In genomic region chr2:97658691-97659157, GRCh38 we compare ENCODE assay signal across 22 cellular contexts. TPM values are rescaled to one million over a fixed set of nuclear protein-coding genes. Genes with fewer than 3 reads are reported as not detected.
"Had no signal": no experiment of that assay in that cellular context is flagged by ENCODE, and none has a peak within 500 bp of the region (broad histone marks: within the 10 kb centered on the region; RNA-seq: fewer than 3 reads in every experiment).

No MANE protein-coding gene starts in this region.

- H3K9me3 Mint-ChIP-seq: activated B cell treated with CpG ODN at 0.5 μM for 24 hours; activated naive CD8-positive, alpha-beta T cell treated with anti-CD3 and anti-CD28 coated beads, Interleukin-2, amount 10 ng/mL, durations not matched to agents 7 days and 5 days; activated T-helper 2 cell treated with anti-CD3 and anti-CD28 coated beads, Interferon-gamma antibody, Interleukin-2, Interleukin-4, amounts not matched to agents 10 μg/mL and 5 μg/mL and 100 μg/mL, durations not matched to agents 14 hours and 24 hours and 36 hours; natural killer cell had no signal

- H3K36me3 Mint-ChIP-seq: natural killer cell had no signal

- ATAC-seq: gastrocnemius medialis, natural killer cell had no signal

- H3K4me3 Mint-ChIP-seq: activated B cell treated with CpG ODN at 0.5 μM for 24 hours; activated naive CD8-positive, alpha-beta T cell treated with anti-CD3 and anti-CD28 coated beads, Interleukin-2, amount 10 ng/mL, durations not matched to agents 7 days and 5 days; natural killer cell had no signal

- H3K27me3 Mint-ChIP-seq: activated B cell treated with CpG ODN at 0.5 μM for 24 hours; activated naive CD8-positive, alpha-beta T cell treated with anti-CD3 and anti-CD28 coated beads, Interleukin-2, amount 10 ng/mL, durations not matched to agents 7 days and 5 days had no signal

- DNase-seq: activated B cell treated with CpG ODN at 0.5 μM for 24 hours; activated CD4-positive, alpha-beta T cell treated with anti-CD3 and anti-CD28 coated beads, Interleukin-2, amount 50 U/mL, for 4 hours; activated CD8-positive, alpha-beta memory T cell treated with anti-CD3 and anti-CD28 coated beads, Interleukin-2, amount 50 U/mL, for 4 hours; activated naive CD8-positive, alpha-beta T cell treated with anti-CD3 and anti-CD28 coated beads, Interleukin-2, amount 10 ng/mL, durations not matched to agents 7 days and 5 days; activated T-cell treated with anti-CD3 and anti-CD28 coated beads, Interleukin-2, amount 50 U/mL, for 1 hour; cerebellar nuclear complex; colonic mucosa; effector CD8-positive, alpha-beta T cell; gastrocnemius medialis; glutamatergic neuron; islet precursor cell; left ventricle myocardium inferior; mesendoderm; natural killer cell; stimulated activated CD4-positive, alpha-beta T cell treated with anti-CD3 and anti-CD28 coated beads, Interleukin-15, amount 100 ng/mL, for 24 hours; stimulated activated CD4-positive, alpha-beta T cell treated with anti-CD3 and anti-CD28 coated beads, Interleukin-2, amount 100 ng/mL, for 24 hours; stimulated activated naive CD4-positive, alpha-beta T cell; T-helper 2 cell; tibial artery had no signal

- H3K27ac Mint-ChIP-seq: activated B cell treated with CpG ODN at 0.5 μM for 24 hours; activated naive CD8-positive, alpha-beta T cell treated with anti-CD3 and anti-CD28 coated beads, Interleukin-2, amount 10 ng/mL, durations not matched to agents 7 days and 5 days; activated T-helper 2 cell treated with anti-CD3 and anti-CD28 coated beads, Interferon-gamma antibody, Interleukin-2, Interleukin-4, amounts not matched to agents 10 μg/mL and 5 μg/mL and 100 μg/mL, durations not matched to agents 14 hours and 24 hours and 36 hours had no signal

- FAIRE-seq: endometrium had no signal

RNA-seq across cellular contexts. Expression of gene ZAP70, which starts 54.7 kb away (rescaled TPM):
- total RNA-seq: pulmonary artery endothelial cell had no signal
